In genomic region chr4:142600952-142601351, GRCh38 we compare ENCODE assay signal across 21 cellular contexts.
DNase-seq lines count a peak whose midpoint lies in the region; ATAC-seq, FAIRE-seq and TF ChIP-seq lines count a peak whose summit lies in the region.
"Had no signal": no experiment of that assay in that cellular context is flagged by ENCODE, and none has a peak within 500 bp of the region (broad histone marks: within the 10 kb centered on the region; RNA-seq: fewer than 3 reads in every experiment).

No MANE protein-coding gene starts in this region.

- H3K4me3 Mint-ChIP-seq in Calu3 (ENCODE audit: low read depth, unreplicated experiment) = peak overlapping the region; percentile 64
- H3K4me3 Mint-ChIP-seq in Caco-2 (ENCODE audit: unreplicated experiment) = no peak overlapping the region
- H3K4me3 Mint-ChIP-seq: CD4-positive, alpha-beta T cell; GM23338; T-cell had no signal

- TF ChIP-seq CTCF in Calu3 (IDR thresholded peaks at IDR 0.05; ENCODE audit: unreplicated experiment) (no peak), bronchial epithelial cell (IDR thresholded peaks at IDR 0.05; ENCODE audit: insufficient read depth, low read length, severe bottlenecking) (no peak), osteoblast (IDR thresholded peaks at IDR 0.05; ENCODE audit: extremely low read depth, low read depth, low read length) (no peak), Caco-2 (IDR thresholded peaks at IDR 0.05; ENCODE audit: insufficient read depth in 1 of 2, low read depth in 1 of 2, low read length in 1 of 2, severe bottlenecking in 1 of 2, unreplicated experiment in 1 of 2) (no peak)

- no peaks in the 10 kb centered on the region for H3K79me2 ChIP-seq in osteoblast (ENCODE audit: insufficient read depth, low read length)

- no peaks in the 10 kb centered on the region for H4K20me1 ChIP-seq in osteoblast (ENCODE audit: insufficient read depth, low read length)

- H3K27me3 ChIP-seq in bronchial epithelial cell (ENCODE audit: control insufficient read depth, insufficient read depth, low read length) (no peaks in the 10 kb centered on the region), osteoblast (ENCODE audit: insufficient read depth, low read length) (no peaks in the 10 kb centered on the region), Caco-2 (replicated peaks; ENCODE audit: control insufficient read depth, insufficient read depth, low read length) (no peaks in the 10 kb centered on the region)
- H3K27me3 ChIP-seq: BE2C, Peyer's patch had no signal

- H3K4me2 ChIP-seq in osteoblast (ENCODE audit: insufficient read depth, low read length) = peak overlapping the region; percentile 48
- H3K4me2 ChIP-seq: GM23338, SK-N-SH had no signal

- H3K9me3 Mint-ChIP-seq in Calu3 (ENCODE audit: low read depth, unreplicated experiment) = peaks cover 2% of the 10 kb centered on the region
- H3K9me3 Mint-ChIP-seq in Caco-2 (ENCODE audit: unreplicated experiment) = peaks cover 17% of the 10 kb centered on the region

- H3K4me1 Mint-ChIP-seq in Calu3 (ENCODE audit: low read depth, unreplicated experiment) (peaks cover 49% of the 10 kb centered on the region), Caco-2 (ENCODE audit: low read depth, unreplicated experiment) (no peaks in the 10 kb centered on the region)
- H3K4me1 Mint-ChIP-seq: GM23338 had no signal

- no peaks in the 10 kb centered on the region for H3K36me3 ChIP-seq in bronchial epithelial cell (ENCODE audit: control insufficient read depth, insufficient read depth, low read length)
- H3K36me3 ChIP-seq in osteoblast (ENCODE audit: insufficient read depth, low read length) = no peaks in the 10 kb centered on the region
- no peaks in the 10 kb centered on the region for H3K36me3 ChIP-seq in Caco-2 (ENCODE audit: control insufficient read depth, insufficient read depth, low read length)
- H3K36me3 ChIP-seq: BE2C, Peyer's patch had no signal

- H3K9me3 ChIP-seq in osteoblast (ENCODE audit: low read depth, low read length) (peaks cover 6% of the 10 kb centered on the region), Caco-2 (peaks cover 2% of the 10 kb centered on the region; the same call in 1 of the 2 replicates)
- H3K9me3 ChIP-seq: BE2C had no signal

- DNase-seq in Calu3 = no peak
- DNase-seq in HCEC 1CT = peak; percentile 4
- peak; percentile 30 for DNase-seq in bronchial epithelial cell (ENCODE audit: low read depth)
- peak; percentile 68 for DNase-seq in osteoblast (ENCODE audit: insufficient read length, low spot score, missing footprints)
- no peak for DNase-seq in Caco-2
- DNase-seq: BE2C; CD4-positive, alpha-beta T cell; Kasumi-1; NCI-H1105 treated with DMSO at 0.1 percent for 48 hours; NCI-H1694 treated with DMSO at 0.1 percent for 48 hours; NCI-H2107; NCI-H2227 treated with DMSO at 0.1 percent for 48 hours; NCI-H524; Peyer's patch; SK-N-SH; T-cell had no signal

- H3K27ac Mint-ChIP-seq in Calu3 (ENCODE audit: unreplicated experiment) = peak overlapping the region; percentile 94
- H3K27ac Mint-ChIP-seq in Caco-2 (ENCODE audit: unreplicated experiment) = no peak overlapping the region
- H3K27ac Mint-ChIP-seq: CD4-positive, alpha-beta T cell; GM23338; T-cell had no signal

- intact Hi-C loops in Calu3 (cut with micrococcal nuclease; ENCODE audit: unreplicated experiment) = loop anchor here (5.0 kb wide), 1 partner anchor 34 kb away; no protein-coding TSS in a partner anchor
- intact Hi-C loops in Caco-2 (cut with micrococcal nuclease; ENCODE audit: unreplicated experiment) = no loop called here

- CTCF ChIA-PET in Calu3 (lab: Charles Lee) (no interaction called here), Caco-2 (lab: Charles Lee) (no interaction called here)

- peak overlapping the region; percentile 64 for H2AFZ ChIP-seq in osteoblast (ENCODE audit: low read length)
- H2AFZ ChIP-seq: GM23338 had no signal

- H3K27me3 Mint-ChIP-seq in Calu3 (ENCODE audit: unreplicated experiment) = no peaks in the 10 kb centered on the region
- no peaks in the 10 kb centered on the region for H3K27me3 Mint-ChIP-seq in Caco-2 (ENCODE audit: insufficient read depth, unreplicated experiment)
- H3K27me3 Mint-ChIP-seq: CD4-positive, alpha-beta T cell; T-cell had no signal

- FAIRE-seq in bronchial epithelial cell (lab: Jason Lieb, UNC) = no peak
- FAIRE-seq: D721Med had no signal

- BruUV-seq in Calu3 (replicated peaks; lab: Mats Ljungman, UMichigan) (no TSS peak), Caco-2 (replicated peaks; lab: Mats Ljungman, UMichigan) (no TSS peak)

- no peaks in the 10 kb centered on the region for H3K4me1 ChIP-seq in osteoblast (ENCODE audit: insufficient read depth, low read length)
- H3K4me1 ChIP-seq in Caco-2 = no peaks in the 10 kb centered on the region
- H3K4me1 ChIP-seq: BE2C, Peyer's patch had no signal

- peaks cover 6% of the 10 kb centered on the region for H3K36me3 Mint-ChIP-seq in Calu3 (ENCODE audit: insufficient read depth, unreplicated experiment)
- H3K36me3 Mint-ChIP-seq in Caco-2 (ENCODE audit: insufficient read depth, unreplicated experiment) = no peaks in the 10 kb centered on the region

- no peak for ATAC-seq in GM18519 (IDR thresholded peaks at IDR 0.05; ENCODE audit: low FRiP score, unreplicated experiment)
- no peak for ATAC-seq in GM18873 (IDR thresholded peaks at IDR 0.05; ENCODE audit: low FRiP score, unreplicated experiment)
- ATAC-seq: GM23338, Right ventricle myocardium inferior, T-cell had no signal

- H3K4me3 ChIP-seq in bronchial epithelial cell (ENCODE audit: low read depth, low read length) = no peak overlapping the region
- H3K4me3 ChIP-seq in osteoblast (ENCODE audit: insufficient read depth, low read length) = no peak overlapping the region
- no peak overlapping the region for H3K4me3 ChIP-seq in Caco-2 (ENCODE audit: low read depth, low read length)
- H3K4me3 ChIP-seq: GM23338, Peyer's patch had no signal

- H3K27ac ChIP-seq in osteoblast (ENCODE audit: low read depth, low read length) = peak overlapping the region; percentile 4
- H3K27ac ChIP-seq: Peyer's patch had no signal

- POLR2A ChIA-PET in Caco-2 (lab: Charles Lee) = no interaction called here

Comparison
In these comparisons a context has a peak if more than half of its experiments do, and no peak if none do; other contexts are left out.
1. DNase-seq: peak in HCEC 1CT (single experiment), bronchial epithelial cell (single experiment) and osteoblast (single experiment); none in Calu3 (single experiment) and Caco-2 (0 of 2).